31 cellular contexts compared by ENCODE assay signal in genomic region chr1:70887936-70888335, GRCh38.
DNase-seq lines count a peak whose midpoint lies in the region; ATAC-seq and TF ChIP-seq lines count a peak whose summit lies in the region.
"Had no signal": no experiment of that assay in that cellular context is flagged by ENCODE, and none has a peak within 500 bp of the region (broad histone marks: within the 10 kb centered on the region; RNA-seq: fewer than 3 reads in every experiment).

No MANE protein-coding gene starts in this region.

- no peak overlapping the region for H4K8ac ChIP-seq in H9 (replicated peaks; ENCODE audit: insufficient read length, low read depth, low read length)

- H3K9ac ChIP-seq in adipocyte (ENCODE audit: low read length) (no peak overlapping the region), H9 (ENCODE audit: extremely low read depth, insufficient read length, low read length) (no peak overlapping the region)

- H3K4me3 ChIP-seq in adipocyte (ENCODE audit: low read length) (no peak overlapping the region), left lung (no peak overlapping the region), uterus (no peak overlapping the region)
- H3K4me3 ChIP-seq: sigmoid colon, tibial artery had no signal

- H3K4me3 Mint-ChIP-seq in H9 = no peak overlapping the region
- H3K4me3 Mint-ChIP-seq: activated B cell treated with CpG ODN at 0.5 μM for 24 hours; activated CD4-positive, alpha-beta T cell treated with anti-CD3 and anti-CD28 coated beads, Interleukin-2, amount 10 ng/mL, durations not matched to agents 7 days and 5 days; activated CD8-positive, alpha-beta memory T cell treated with anti-CD3 and anti-CD28 coated beads, Interleukin-2, amount 10 ng/mL, durations not matched to agents 7 days and 5 days; activated naive CD8-positive, alpha-beta T cell treated with anti-CD3 and anti-CD28 coated beads for 36 hours; activated T-cell treated with anti-CD3 and anti-CD28 coated beads, Interleukin-2, amount 50 U/mL, for 4 hours; CD4-positive, CD25-positive, alpha-beta regulatory T cell; naive B cell had no signal

- H3K4me2 ChIP-seq in H9 (ENCODE audit: insufficient read depth, insufficient read length, low read length) = no peak overlapping the region

- no peak overlapping the region for H2AFZ ChIP-seq in H9 (ENCODE audit: low read length)

- TF ChIP-seq CTCF in left lung (IDR thresholded peaks at IDR 0.05) = no peak
- TF ChIP-seq CTCF in uterus (IDR thresholded peaks at IDR 0.05) = no peak
- no peak for TF ChIP-seq CTCF in H9 (conservative IDR thresholded peaks at IDR 0.05)

- no peaks in the 10 kb centered on the region for H3K27me3 Mint-ChIP-seq in H9 (ENCODE audit: low read depth)
- H3K27me3 Mint-ChIP-seq: activated B cell treated with CpG ODN at 0.5 μM for 24 hours; activated CD4-positive, alpha-beta T cell treated with anti-CD3 and anti-CD28 coated beads, Interleukin-2, amount 10 ng/mL, durations not matched to agents 7 days and 5 days; activated CD8-positive, alpha-beta memory T cell treated with anti-CD3 and anti-CD28 coated beads, Interleukin-2, amount 10 ng/mL, durations not matched to agents 7 days and 5 days; CD4-positive, CD25-positive, alpha-beta regulatory T cell; progenitor cell of endocrine pancreas had no signal

- intact Hi-C loops in left lung (cut with DNase I) = no loop called here
- intact Hi-C loops in uterus (cut with DNase I; ENCODE audit: low total_unique reads) = no loop called here

- H3K27me3 ChIP-seq in adipocyte (replicated peaks; ENCODE audit: control insufficient read depth, insufficient read depth, low read length) (no peaks in the 10 kb centered on the region), left lung (no peaks in the 10 kb centered on the region), uterus (no peaks in the 10 kb centered on the region), H9 (ENCODE audit: insufficient read depth, low read length) (no peaks in the 10 kb centered on the region)
- H3K27me3 ChIP-seq: neutrophil, sigmoid colon, tibial artery had no signal

- H3K27ac ChIP-seq in left lung (no peak overlapping the region), uterus (peak overlapping the region; percentile 33 to 40), H9 (ENCODE audit: insufficient read length, low read depth, low read length) (no peak overlapping the region)
- H3K27ac ChIP-seq: neutrophil, sigmoid colon, tibial artery had no signal

- H3K9me3 ChIP-seq in adipocyte (ENCODE audit: control insufficient read depth, low read length) = no peaks in the 10 kb centered on the region
- no peaks in the 10 kb centered on the region for H3K9me3 ChIP-seq in left lung
- no peaks in the 10 kb centered on the region for H3K9me3 ChIP-seq in uterus
- no peaks in the 10 kb centered on the region for H3K9me3 ChIP-seq in H9 (ENCODE audit: control insufficient read depth, low read depth, low read length)
- H3K9me3 ChIP-seq: neutrophil, sigmoid colon, tibial artery had no signal

- DNase-seq in DMS53 (lab: John Stamatoyannopoulos, UW) (peak; percentile 20), DMS53 treated with DMSO at 0.1 percent for 48 hours (lab: John Stamatoyannopoulos, UW; ENCODE audit: unreplicated experiment) (no peak), adipocyte (ENCODE audit: low read depth) (peak; percentile 64), left lung (peak in 1 of 2 donors; percentile 33), uterus (peak; percentile 19 to 75), NCI-H128 (lab: John Stamatoyannopoulos, UW; ENCODE audit: unreplicated experiment) (no peak), H9 (no peak)
- DNase-seq: 8988T; activated B cell treated with CpG ODN at 0.5 μM for 24 hours; activated CD4-positive, alpha-beta T cell treated with anti-CD3 and anti-CD28 coated beads, Interleukin-2, amount 10 ng/mL, durations not matched to agents 7 days and 5 days; activated CD8-positive, alpha-beta memory T cell treated with anti-CD3 and anti-CD28 coated beads, Interleukin-2, amount 10 ng/mL, durations not matched to agents 7 days and 5 days; activated gamma-delta T cell; activated naive CD8-positive, alpha-beta T cell treated with anti-CD3 and anti-CD28 coated beads for 36 hours; activated T-cell treated with anti-CD3 and anti-CD28 coated beads, Interleukin-2, amount 50 U/mL, for 4 hours; aorta; Calu3; CD4-positive, CD25-positive, alpha-beta regulatory T cell; glutamatergic neuron; kidney; midbrain; MV-4-11; naive B cell; NCI-H146; NCI-H2107; NCI-H446 treated with DMSO at 0.1 percent for 48 hours; sigmoid colon; stimulated activated CD4-positive, alpha-beta T cell treated with anti-CD3 and anti-CD28 coated beads, Interleukin-4, amount 100 ng/mL, for 1 hour; tibial artery had no signal

- H2BK15ac ChIP-seq in H9 (ENCODE audit: low read depth, low read length) = no peak overlapping the region

- H2BK20ac ChIP-seq in H9 (ENCODE audit: low read depth, low read length, poor library complexity, severe bottlenecking) = no peak overlapping the region

- no peak overlapping the region for H4K91ac ChIP-seq in H9 (ENCODE audit: insufficient read length, low read depth, low read length)

- no peak overlapping the region for H2AK5ac ChIP-seq in H9 (ENCODE audit: insufficient read length, low read length)

- WGBS in H9 (ENCODE audit: extremely low coverage, insufficient read length, low lambda C conversion rate) = no CpG with 5 or more reads among the region's 3 CpGs

- no peak for TF ChIP-seq POLR2A in uterus (IDR thresholded peaks at IDR 0.05)

- H4K20me1 ChIP-seq in H9 (ENCODE audit: control insufficient read depth, insufficient read depth, insufficient read length) = no peaks in the 10 kb centered on the region

- H3K23me2 ChIP-seq in H9 (ENCODE audit: insufficient read length, low read depth, low read length, poor library complexity, severe bottlenecking) = no peaks in the 10 kb centered on the region

- H3K79me2 ChIP-seq in H9 (ENCODE audit: insufficient read depth, low read length) = no peaks in the 10 kb centered on the region

- no peak overlapping the region for H2BK5ac ChIP-seq in H9 (ENCODE audit: insufficient read length, low read length)

- no peaks in the 10 kb centered on the region for H3K36me3 Mint-ChIP-seq in H9 (ENCODE audit: insufficient read depth in 1 of 3, low read depth in 3 of 3)
- H3K36me3 Mint-ChIP-seq: activated CD8-positive, alpha-beta memory T cell treated with anti-CD3 and anti-CD28 coated beads, Interleukin-2, amount 10 ng/mL, durations not matched to agents 7 days and 5 days; activated naive CD8-positive, alpha-beta T cell treated with anti-CD3 and anti-CD28 coated beads for 36 hours; CD4-positive, CD25-positive, alpha-beta regulatory T cell; naive B cell had no signal

- H3K36me3 ChIP-seq in adipocyte (ENCODE audit: control insufficient read depth, insufficient read depth, low read length, severe bottlenecking) (no peaks in the 10 kb centered on the region), left lung (no peaks in the 10 kb centered on the region), uterus (no peaks in the 10 kb centered on the region)
- H3K36me3 ChIP-seq: neutrophil, sigmoid colon, tibial artery had no signal

- no peaks in the 10 kb centered on the region for H3K79me1 ChIP-seq in H9 (ENCODE audit: insufficient read depth, low read depth, low read length, poor library complexity, severe bottlenecking)

- no peak overlapping the region for H3K23ac ChIP-seq in H9 (ENCODE audit: insufficient read length, low read depth, low read length)

- H4K5ac ChIP-seq in H9 (ENCODE audit: insufficient read length, low read depth, low read length) = no peak overlapping the region

- H2BK12ac ChIP-seq in H9 (ENCODE audit: insufficient read length, low read depth, low read length) = no peak overlapping the region

- ATAC-seq in left lung (peak; percentile 64), HG02970 (IDR thresholded peaks at IDR 0.05; ENCODE audit: low FRiP score, unreplicated experiment) (no peak)
- ATAC-seq: activated CD8-positive, alpha-beta memory T cell treated with anti-CD3 and anti-CD28 coated beads, Interleukin-2, amount 10 ng/mL, durations not matched to agents 7 days and 5 days; activated T-cell treated with anti-CD3 and anti-CD28 coated beads, Interleukin-2, amount 50 U/mL, for 4 hours had no signal

- no peak overlapping the region; a peak in 1 of 7 replicates for H3K27ac Mint-ChIP-seq in H9
- H3K27ac Mint-ChIP-seq: activated B cell treated with CpG ODN at 0.5 μM for 24 hours; activated CD4-positive, alpha-beta T cell treated with anti-CD3 and anti-CD28 coated beads, Interleukin-2, amount 10 ng/mL, durations not matched to agents 7 days and 5 days; activated CD8-positive, alpha-beta memory T cell treated with anti-CD3 and anti-CD28 coated beads, Interleukin-2, amount 10 ng/mL, durations not matched to agents 7 days and 5 days; activated naive CD8-positive, alpha-beta T cell treated with anti-CD3 and anti-CD28 coated beads for 36 hours; CD4-positive, CD25-positive, alpha-beta regulatory T cell; naive B cell; progenitor cell of endocrine pancreas had no signal

- no peak overlapping the region for H3K18ac ChIP-seq in H9 (ENCODE audit: insufficient read length, low read depth, low read length)

- H3K56ac ChIP-seq in H9 (ENCODE audit: insufficient read length, low read depth, low read length) = no peak overlapping the region

- no peak overlapping the region for H3K14ac ChIP-seq in H9 (ENCODE audit: insufficient read depth, low read length)

- H3K4me1 ChIP-seq in adipocyte (ENCODE audit: control insufficient read depth, insufficient read depth, low read length) = peaks cover 47% of the 10 kb centered on the region
- peaks cover 5 to 6% of the 10 kb centered on the region in 2 donors for H3K4me1 ChIP-seq in left lung
- no peaks in the 10 kb centered on the region for H3K4me1 ChIP-seq in uterus
- H3K4me1 ChIP-seq in H9 (ENCODE audit: insufficient read depth, low read length) = peaks cover 5% of the 10 kb centered on the region; the same call in 1 of the 2 replicates

- no peak overlapping the region for H3K4ac ChIP-seq in H9 (ENCODE audit: low read depth, low read length)

- H3K9me3 Mint-ChIP-seq in H9 = no peaks in the 10 kb centered on the region
- H3K9me3 Mint-ChIP-seq: activated B cell treated with CpG ODN at 0.5 μM for 24 hours; activated CD4-positive, alpha-beta T cell treated with anti-CD3 and anti-CD28 coated beads, Interleukin-2, amount 10 ng/mL, durations not matched to agents 7 days and 5 days; activated naive CD8-positive, alpha-beta T cell treated with anti-CD3 and anti-CD28 coated beads for 36 hours; activated T-cell treated with anti-CD3 and anti-CD28 coated beads, Interleukin-2, amount 50 U/mL, for 4 hours; CD4-positive, CD25-positive, alpha-beta regulatory T cell had no signal

- no peak overlapping the region for H3T11ph ChIP-seq in H9 (ENCODE audit: low read length)

- peaks cover 13% of the 10 kb centered on the region in 2 experiments for H3K4me1 Mint-ChIP-seq in H9
- H3K4me1 Mint-ChIP-seq: activated B cell treated with CpG ODN at 0.5 μM for 24 hours; activated CD4-positive, alpha-beta T cell treated with anti-CD3 and anti-CD28 coated beads, Interleukin-2, amount 10 ng/mL, durations not matched to agents 7 days and 5 days; activated CD8-positive, alpha-beta memory T cell treated with anti-CD3 and anti-CD28 coated beads, Interleukin-2, amount 10 ng/mL, durations not matched to agents 7 days and 5 days; activated naive CD8-positive, alpha-beta T cell treated with anti-CD3 and anti-CD28 coated beads for 36 hours; CD4-positive, CD25-positive, alpha-beta regulatory T cell; naive B cell had no signal

- H2BK120ac ChIP-seq in H9 (ENCODE audit: low read depth, low read length, poor library complexity, severe bottlenecking) = no peak overlapping the region

Comparison
In these comparisons a context has a peak if more than half of its experiments do, and no peak if none do; other contexts are left out.
1. DNase-seq: peak in DMS53 (single experiment), adipocyte (single experiment) and uterus (2 of 2); none in DMS53 treated with DMSO at 0.1 percent for 48 hours (single experiment), NCI-H128 (single experiment) and H9 (single experiment).
2. H3K27ac ChIP-seq: peak in uterus (2 of 2); none in left lung (0 of 2) and H9 (single experiment).